23 cellular contexts compared by ENCODE assay signal in the genomic region with DNA sequence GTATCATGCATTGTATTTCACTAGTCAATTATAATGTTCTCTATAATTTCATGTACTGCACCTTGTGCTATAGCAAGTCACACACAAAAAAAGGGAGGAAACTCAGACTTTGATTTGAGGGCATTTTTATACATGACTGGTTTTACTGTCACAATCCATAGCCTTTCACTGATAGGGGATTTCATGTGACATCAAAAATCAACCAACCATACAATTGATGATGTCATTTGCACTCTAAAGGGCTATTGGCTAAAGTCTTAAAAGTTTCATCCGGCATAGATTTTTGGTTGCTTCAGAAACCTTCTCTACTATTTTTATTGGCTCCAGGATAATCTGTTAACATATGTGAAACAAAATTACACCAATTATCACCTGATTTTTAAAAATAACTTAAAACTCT.
DNase-seq lines count a peak whose midpoint lies in the region; ATAC-seq, FAIRE-seq and TF ChIP-seq lines count a peak whose summit lies in the region.
"Had no signal": no experiment of that assay in that cellular context is flagged by ENCODE, and none has a peak within 500 bp of the region (broad histone marks: within the 10 kb centered on the region; RNA-seq: fewer than 3 reads in every experiment).

No MANE protein-coding gene starts in this region.

- ATAC-seq in HepG2 (no peak), right lobe of liver (no peak), GM21526 (IDR thresholded peaks at IDR 0.05; ENCODE audit: low FRiP score, unreplicated experiment) (no peak)
- ATAC-seq: A549; CD8-positive, alpha-beta T cell had no signal

- H3K27ac Mint-ChIP-seq in neural progenitor cell: peak overlapping the region; percentile 76
- H3K27ac Mint-ChIP-seq: B cell; CD4-positive, alpha-beta T cell; CD8-positive, alpha-beta T cell had no signal

- TF ChIP-seq CTCF in HepG2 (CRISPR knock-in tag; IDR thresholded peaks at IDR 0.05) (no peak), right lobe of liver (IDR thresholded peaks at IDR 0.05) (no peak), neural progenitor cell (IDR thresholded peaks at IDR 0.05) (no peak), hepatocyte (IDR thresholded peaks at IDR 0.05; ENCODE audit: poor library complexity) (no peak)

- H3F3A ChIP-seq in neural progenitor cell (ENCODE audit: low read depth): no peaks in the 10 kb centered on the region

- intact Hi-C loops in HepG2 (cut with micrococcal nuclease; ENCODE audit: unreplicated experiment) (loop anchor here (1.0 kb wide), 1 partner anchor 32 kb away; no protein-coding TSS in a partner anchor), right lobe of liver (cut with DNase I) (no loop called here)

- no peak overlapping the region for H3K4me2 ChIP-seq in HepG2 (ENCODE audit: low read depth, low read length)
- no peak overlapping the region for H3K4me2 ChIP-seq in neural progenitor cell
- no peak overlapping the region for H3K4me2 ChIP-seq in hepatocyte
- H3K4me2 ChIP-seq: A549; BLaER1 treated with 17β-estradiol and CSF1 and Interleukin-3, amounts not matched to agents 10 nM and 100 nM had no signal

- H3K27me3 ChIP-seq in HepG2 (ENCODE audit: control insufficient read depth in 1 of 2, insufficient read depth in 2 of 2, low read length in 2 of 2) (no peaks in the 10 kb centered on the region), right lobe of liver (no peaks in the 10 kb centered on the region), neural progenitor cell (no peaks in the 10 kb centered on the region), hepatocyte (no peaks in the 10 kb centered on the region)
- H3K27me3 ChIP-seq: BLaER1 treated with 17β-estradiol and CSF1 and Interleukin-3, amounts not matched to agents 10 nM and 100 nM had no signal

- CTCF ChIA-PET in HepG2 (lab: Yijun Ruan, JAX; ENCODE audit: low intra/inter-chr PET ratio, low total read pairs): no interaction called here

- H3K9ac ChIP-seq in HepG2 (ENCODE audit: insufficient read depth, low read depth, low read length) (no peak overlapping the region), neural progenitor cell (no peak overlapping the region)
- H3K9ac ChIP-seq: BLaER1 treated with 17β-estradiol and CSF1 and Interleukin-3, amounts not matched to agents 10 nM and 100 nM had no signal

- H3K9me3 ChIP-seq in HepG2 (ENCODE audit: low read length): no peaks in the 10 kb centered on the region
- no peaks in the 10 kb centered on the region for H3K9me3 ChIP-seq in right lobe of liver
- no peaks in the 10 kb centered on the region for H3K9me3 ChIP-seq in neural progenitor cell (ENCODE audit: low read depth)
- peaks cover 3% of the 10 kb centered on the region for H3K9me3 ChIP-seq in hepatocyte (ENCODE audit: low read depth)
- H3K9me3 ChIP-seq: A549; BLaER1 treated with 17β-estradiol and CSF1 and Interleukin-3, amounts not matched to agents 10 nM and 100 nM; Caco-2 had no signal

- in situ Hi-C loops in HepG2 (cut with HindIII; ENCODE audit: extremely low pct_ligation_motif_present, low pct_unique_long_range_greater_than_20kb): no loop called here

- no peaks in the 10 kb centered on the region for H3K79me2 ChIP-seq in HepG2 (ENCODE audit: insufficient read depth, low read length)
- H3K79me2 ChIP-seq in neural progenitor cell (ENCODE audit: low read depth): no peaks in the 10 kb centered on the region
- no peaks in the 10 kb centered on the region for H3K79me2 ChIP-seq in hepatocyte

- 4% methylated on average over 1 of the region's 1 CpG for WGBS in HepG2 (ENCODE audit: low lambda C conversion rate)
- 10% methylated on average over 1 of the region's 1 CpG for WGBS in right lobe of liver (ENCODE audit: insufficient coverage, low coverage, low lambda C conversion rate, missing lambda C conversion rate)
- WGBS in hepatocyte (ENCODE audit: low lambda C conversion rate, missing lambda C conversion rate): 93% methylated on average over 1 of the region's 1 CpG

- H3K36me3 ChIP-seq in HepG2 (replicated peaks in 1 of 2; ENCODE audit: control insufficient read depth in 1 of 2, insufficient read depth in 2 of 2, low read length in 2 of 2) (no peaks in the 10 kb centered on the region), right lobe of liver (no peaks in the 10 kb centered on the region), neural progenitor cell (no peaks in the 10 kb centered on the region), hepatocyte (replicated peaks; ENCODE audit: insufficient read depth, low read depth) (no peaks in the 10 kb centered on the region)
- H3K36me3 ChIP-seq: BLaER1 treated with 17β-estradiol and CSF1 and Interleukin-3, amounts not matched to agents 10 nM and 100 nM had no signal

- POLR2A ChIA-PET in HepG2 (lab: Yijun Ruan, JAX): no interaction called here

- peaks cover 6% of the 10 kb centered on the region for H3K36me3 Mint-ChIP-seq in neural progenitor cell
- H3K36me3 Mint-ChIP-seq: CD8-positive, alpha-beta T cell had no signal

- peaks cover 2% of the 10 kb centered on the region for H3K9me3 Mint-ChIP-seq in neural progenitor cell
- H3K9me3 Mint-ChIP-seq: CD4-positive, alpha-beta T cell; CD8-positive, alpha-beta T cell had no signal

- no peaks in the 10 kb centered on the region for H3K27me3 Mint-ChIP-seq in neural progenitor cell (ENCODE audit: insufficient read depth, low read depth)
- H3K27me3 Mint-ChIP-seq: B cell; CD4-positive, alpha-beta T cell had no signal

- no peak for DNase-seq in HepG2 (ENCODE audit: low spot score)
- no peak for DNase-seq in right lobe of liver
- peak; percentile 2 for DNase-seq in kidney tubule cell (ENCODE audit: low spot score)
- DNase-seq in neural progenitor cell (ENCODE audit: low spot score): no peak
- DNase-seq in NCI-H1417 (lab: John Stamatoyannopoulos, UW): no peak
- DNase-seq in hepatocyte (ENCODE audit: low spot score): no peak
- DNase-seq: AML-193; Caco-2; Calu3; CD4-positive, alpha-beta T cell; CD8-positive, alpha-beta T cell; DMS79 treated with DMSO at 0.1 percent for 48 hours; GF-D8 had no signal

- H3K4me3 ChIP-seq in HepG2 (replicated peaks in 1 of 3; ENCODE audit: insufficient read depth in 1 of 3, low read depth in 2 of 3, low read length in 3 of 3) (no peak overlapping the region), right lobe of liver (no peak overlapping the region), neural progenitor cell (no peak overlapping the region), hepatocyte (no peak overlapping the region)
- H3K4me3 ChIP-seq: A549; BLaER1 treated with 17β-estradiol and CSF1 and Interleukin-3, amounts not matched to agents 10 nM and 100 nM had no signal

- H3K4me1 ChIP-seq in HepG2 (ENCODE audit: insufficient read depth, low read length) (no peaks in the 10 kb centered on the region), right lobe of liver (no peaks in the 10 kb centered on the region), neural progenitor cell (no peaks in the 10 kb centered on the region), hepatocyte (ENCODE audit: insufficient read depth) (no peaks in the 10 kb centered on the region)
- H3K4me1 ChIP-seq: A549; BLaER1 treated with 17β-estradiol and CSF1 and Interleukin-3, amounts not matched to agents 10 nM and 100 nM; Caco-2 had no signal

- no peak overlapping the region for H3K27ac ChIP-seq in HepG2 (ENCODE audit: extremely low read length, insufficient read depth, low read length)
- H3K27ac ChIP-seq in right lobe of liver: no peak overlapping the region
- H3K27ac ChIP-seq in neural progenitor cell: no peak overlapping the region
- no peak overlapping the region for H3K27ac ChIP-seq in hepatocyte
- H3K27ac ChIP-seq: 22Rv1; A549; BLaER1 treated with 17β-estradiol and CSF1 and Interleukin-3, amounts not matched to agents 10 nM and 100 nM; C4-2B had no signal

- no peak for FAIRE-seq in HepG2 (lab: Jason Lieb, UNC)
- FAIRE-seq: A549, D721Med, G401.6, GM12892, GM18507 had no signal

- peaks cover 27% of the 10 kb centered on the region for H3K4me1 Mint-ChIP-seq in neural progenitor cell
- H3K4me1 Mint-ChIP-seq: B cell had no signal

- H2AFZ ChIP-seq in HepG2 (ENCODE audit: low read length): no peak overlapping the region
- H2AFZ ChIP-seq in neural progenitor cell (replicated peaks): no peak overlapping the region
- H2AFZ ChIP-seq in hepatocyte: no peak overlapping the region

- TF ChIP-seq RAD21 in HepG2 (CRISPR knock-in tag; IDR thresholded peaks at IDR 0.05): no peak

- H4K20me1 ChIP-seq in HepG2 (ENCODE audit: insufficient read depth, low read length): no peaks in the 10 kb centered on the region
- H4K20me1 ChIP-seq in neural progenitor cell (ENCODE audit: low read depth): no peaks in the 10 kb centered on the region
- H4K20me1 ChIP-seq in hepatocyte (ENCODE audit: insufficient read depth, poor library complexity, severe bottlenecking): no peaks in the 10 kb centered on the region
- H4K20me1 ChIP-seq: BLaER1 treated with 17β-estradiol and CSF1 and Interleukin-3, amounts not matched to agents 10 nM and 100 nM had no signal

- H3K9me2 ChIP-seq in hepatocyte (replicated peaks; ENCODE audit: insufficient read depth): no peaks in the 10 kb centered on the region

- H3K4me3 Mint-ChIP-seq in neural progenitor cell: no peak overlapping the region
- H3K4me3 Mint-ChIP-seq: B cell; CD4-positive, alpha-beta T cell; CD8-positive, alpha-beta T cell had no signal

- TF ChIP-seq POLR2A in HepG2 (IDR thresholded peaks at IDR 0.05; ENCODE audit: insufficient read depth in 1 of 2, low read depth in 2 of 2, low read length in 2 of 2): no peak
- no peak for TF ChIP-seq POLR2A in right lobe of liver (IDR thresholded peaks at IDR 0.05)

- no TSS peak for BruUV-seq in HepG2 (replicated peaks; lab: Mats Ljungman, UMichigan)

- TF ChIP-seq EP300 in HepG2 (IDR thresholded peaks at IDR 0.05; ENCODE audit: low read depth in 2 of 2, low read length in 2 of 2) (no peak), HepG2 (CRISPR knock-in tag; IDR thresholded peaks at IDR 0.05; ENCODE audit: borderline replicate concordance) (no peak)
